1 cellular context compared by ENCODE assay signal in the genomic region with DNA sequence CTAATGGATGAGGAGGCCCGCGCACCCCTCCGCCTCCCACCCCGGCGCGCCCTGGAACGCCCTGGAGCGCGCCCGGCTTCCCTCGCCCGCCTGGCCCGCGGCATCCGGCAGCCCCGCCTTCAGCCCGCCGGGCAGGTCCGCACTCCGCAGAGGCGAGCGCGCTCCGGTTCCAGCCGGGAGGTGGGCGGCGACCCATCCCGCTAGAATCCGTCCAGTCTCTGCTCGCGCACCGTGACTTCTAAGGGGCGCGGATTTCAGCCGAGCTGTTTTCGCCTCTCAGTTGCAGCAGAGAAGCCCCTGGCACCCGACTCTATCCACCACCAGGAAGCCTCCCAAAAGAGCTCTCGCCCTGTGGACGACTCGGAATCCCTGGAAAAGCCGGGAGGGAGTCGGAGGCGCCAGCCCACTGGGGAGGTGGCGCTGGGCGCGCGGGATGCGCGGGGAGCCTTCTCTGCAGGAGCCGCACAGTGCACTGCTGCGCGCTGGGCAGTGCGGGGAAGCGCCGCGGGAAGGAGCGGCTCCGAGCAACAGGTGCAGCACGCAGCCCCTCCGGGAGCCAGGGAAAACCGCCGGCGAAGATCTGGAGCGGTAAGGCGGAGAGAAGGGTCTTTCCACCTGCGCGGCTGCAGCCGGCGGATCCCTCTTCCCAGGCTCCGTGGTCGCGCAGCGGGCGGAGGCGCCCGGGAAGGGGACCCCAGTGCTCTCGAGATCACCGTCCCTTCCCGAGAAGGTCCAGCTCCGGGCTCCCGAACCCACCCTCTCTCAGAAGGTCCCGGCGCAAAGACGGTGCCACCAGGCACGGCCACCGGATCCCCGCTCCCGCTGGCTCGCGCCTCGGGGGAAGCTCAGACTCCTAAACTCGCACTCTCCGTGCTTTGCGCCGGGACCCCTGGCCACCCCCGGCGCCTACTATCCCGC.
TF ChIP-seq lines count a peak whose summit lies in the region.

A gene with protein sequence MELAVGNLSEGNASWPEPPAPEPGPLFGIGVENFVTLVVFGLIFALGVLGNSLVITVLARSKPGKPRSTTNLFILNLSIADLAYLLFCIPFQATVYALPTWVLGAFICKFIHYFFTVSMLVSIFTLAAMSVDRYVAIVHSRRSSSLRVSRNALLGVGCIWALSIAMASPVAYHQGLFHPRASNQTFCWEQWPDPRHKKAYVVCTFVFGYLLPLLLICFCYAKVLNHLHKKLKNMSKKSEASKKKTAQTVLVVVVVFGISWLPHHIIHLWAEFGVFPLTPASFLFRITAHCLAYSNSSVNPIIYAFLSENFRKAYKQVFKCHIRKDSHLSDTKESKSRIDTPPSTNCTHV (plus strand): TSS at position 266 of the 918 bp plus-strand sequence. CDS start 701 bp downstream, outside the sequence.

TF ChIP-seq in IMR-90, 13 proteins besides CTCF, POLR2A, EP300 and RAD21:
- TF ChIP-seq RCOR1 (IDR thresholded peaks at IDR 0.05; ENCODE audit: insufficient replicate concordance, low read length), result no peak
- no peak for TF ChIP-seq USF2 (IDR thresholded peaks at IDR 0.05; ENCODE audit: low read depth, low read length)
- TF ChIP-seq MXI1 (IDR thresholded peaks at IDR 0.05; ENCODE audit: borderline replicate concordance, low read depth, low read length), result no peak
- no peak for TF ChIP-seq MAFK (IDR thresholded peaks at IDR 0.05; ENCODE audit: low read depth, low read length)
- TF ChIP-seq, protein P1, sequence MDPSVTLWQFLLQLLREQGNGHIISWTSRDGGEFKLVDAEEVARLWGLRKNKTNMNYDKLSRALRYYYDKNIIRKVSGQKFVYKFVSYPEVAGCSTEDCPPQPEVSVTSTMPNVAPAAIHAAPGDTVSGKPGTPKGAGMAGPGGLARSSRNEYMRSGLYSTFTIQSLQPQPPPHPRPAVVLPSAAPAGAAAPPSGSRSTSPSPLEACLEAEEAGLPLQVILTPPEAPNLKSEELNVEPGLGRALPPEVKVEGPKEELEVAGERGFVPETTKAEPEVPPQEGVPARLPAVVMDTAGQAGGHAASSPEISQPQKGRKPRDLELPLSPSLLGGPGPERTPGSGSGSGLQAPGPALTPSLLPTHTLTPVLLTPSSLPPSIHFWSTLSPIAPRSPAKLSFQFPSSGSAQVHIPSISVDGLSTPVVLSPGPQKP (IDR thresholded peaks at IDR 0.05; ENCODE audit: borderline replicate concordance, low read depth, low read length), result no peak
- no peak for TF ChIP-seq SMC3 (IDR thresholded peaks at IDR 0.05; ENCODE audit: low read depth, low read length)
- TF ChIP-seq CEBPB (IDR thresholded peaks at IDR 0.05; ENCODE audit: low read depth, low read length), result no peak
- no peak for TF ChIP-seq RFX5 (IDR thresholded peaks at IDR 0.05; ENCODE audit: low read depth, low read length)
- no peak for TF ChIP-seq NFE2L2 (IDR thresholded peaks at IDR 0.05; ENCODE audit: low read depth, low read length)
- no peak for TF ChIP-seq CHD1 (IDR thresholded peaks at IDR 0.05; ENCODE audit: low read depth, low read length)
- no peak for TF ChIP-seq MAZ (IDR thresholded peaks at IDR 0.05; ENCODE audit: borderline replicate concordance, low read depth, low read length)
- no peak for TF ChIP-seq FOS (IDR thresholded peaks at IDR 0.05; ENCODE audit: low read depth, low read length)
- no peak for TF ChIP-seq BHLHE40 (IDR thresholded peaks at IDR 0.05; ENCODE audit: low read depth, low read length)
